ENCODE assay signal across 8 cellular contexts in the genomic region with DNA sequence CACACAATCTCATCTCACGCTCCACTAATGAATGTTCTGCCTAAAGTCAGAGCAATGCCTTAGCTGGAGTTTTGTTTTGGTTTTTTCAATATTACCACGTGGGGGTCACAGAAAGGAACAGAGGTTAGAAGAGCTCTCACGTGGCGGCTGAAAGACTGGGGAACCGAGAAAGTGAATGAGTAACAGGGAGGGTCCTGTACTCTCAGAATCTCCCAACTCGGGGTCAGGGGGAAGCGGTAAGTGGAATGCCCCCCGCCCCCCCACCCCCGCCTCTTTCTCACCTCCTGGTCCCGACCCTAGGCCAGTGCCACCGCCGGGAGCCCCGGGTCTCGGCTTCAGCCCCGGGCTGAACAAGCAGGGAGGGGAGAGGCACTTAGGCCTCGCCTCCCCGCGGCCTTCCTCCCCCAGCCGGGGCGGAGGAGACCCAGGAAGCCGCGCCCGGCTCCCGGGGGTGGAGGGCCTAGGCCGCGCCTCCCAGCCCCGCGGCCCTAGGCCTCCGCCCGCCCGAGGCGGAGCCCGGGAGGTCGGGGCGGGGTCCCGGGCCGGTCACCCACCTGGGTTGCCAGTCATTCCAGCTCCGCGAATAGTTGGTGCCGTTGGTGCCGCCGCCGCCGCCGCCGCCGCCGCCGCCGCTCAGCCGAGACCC.
DNase-seq lines count a peak whose midpoint lies in the region; ATAC-seq and TF ChIP-seq lines count a peak whose summit lies in the region.
"Not testable (repeated sequence)": the region's sequence is repeated elsewhere in the genome, so short reads cannot be mapped to it uniquely, and the experiment has no call there.

No MANE protein-coding gene starts in this region.

- H3K27ac ChIP-seq in body of pancreas (peak overlapping the region; percentile 95 to 100 (median 99)), psoas muscle (peak overlapping the region; percentile 92), tibial artery (peak overlapping the region; percentile 95 to 98)
- H3K27ac ChIP-seq in iPS DF 6.9 (ENCODE audit: low read length): not testable (repeated sequence)

- not testable (repeated sequence) for H3K9me3 ChIP-seq in body of pancreas; iPS DF 6.9 (ENCODE audit: control insufficient read depth, insufficient read depth, low read length); psoas muscle; tibial artery

- not testable (repeated sequence) for H3K36me3 ChIP-seq in body of pancreas (replicated peaks in 1 of 2; ENCODE audit: insufficient read depth in 1 of 2, low read depth in 2 of 2); iPS DF 6.9 (ENCODE audit: control insufficient read depth, insufficient read depth, low read length); psoas muscle (ENCODE audit: insufficient read depth in 1 of 2, low read depth in 1 of 2); tibial artery

- DNase-seq in NCI-H1092 (lab: John Stamatoyannopoulos, UW): peak; percentile 18
- DNase-seq in body of pancreas: peak; percentile 66 to 75 (median 71)
- DNase-seq in iPS DF 6.9 (ENCODE audit: low read depth, low spot score): not testable (repeated sequence)
- DNase-seq in psoas muscle: peak; percentile 72 to 81
- peak; percentile 37 to 83 for DNase-seq in tibial artery

- TF ChIP-seq POLR2A in body of pancreas (IDR thresholded peaks at IDR 0.05): not testable (repeated sequence)

- TF ChIP-seq CTCF in body of pancreas (IDR thresholded peaks at IDR 0.05); psoas muscle (IDR thresholded peaks at IDR 0.05); tibial artery (IDR thresholded peaks at IDR 0.05): not testable (repeated sequence)

- intact Hi-C loops in body of pancreas (cut with DNase I); psoas muscle (cut with DNase I): not testable (repeated sequence)
- intact Hi-C loops in tibial artery (cut with DNase I; ENCODE audit: low total_unique reads): loop anchor here (10.0 kb wide), 1 partner anchor 53 kb away; no protein-coding TSS in a partner anchor

- 0% methylated on average over 13 to 22 of the region's 51 CpGs for WGBS in body of pancreas, 2 donors
- WGBS in iPS DF 6.9 (ENCODE audit: insufficient coverage, insufficient read length): no CpG with 5 or more reads among the region's 51 CpGs
- 0% methylated on average over 18 to 41 of the region's 51 CpGs for WGBS in psoas muscle, 3 donors

- H3K4me3 ChIP-seq in body of pancreas (peak overlapping the region; percentile 78 to 90), iPS DF 6.9 (ENCODE audit: low read length) (peak overlapping the region; percentile 81; the same call in 1 of the 2 replicates), psoas muscle (peak overlapping the region; percentile 75), tibial artery (peak overlapping the region; percentile 90)

- H3K4me1 ChIP-seq in body of pancreas; iPS DF 6.9 (ENCODE audit: control insufficient read depth, insufficient read depth, low read length); psoas muscle: not testable (repeated sequence)
- H3K4me1 ChIP-seq in tibial artery: peaks cover 0 to 24% (median 2%) of the 10 kb centered on the region in 4 donors

- ATAC-seq in GM18520 (IDR thresholded peaks at IDR 0.05; ENCODE audit: unreplicated experiment) (peak; percentile 29), HG02870 (IDR thresholded peaks at IDR 0.05; ENCODE audit: unreplicated experiment) (peak; percentile 40), body of pancreas (peak; percentile 74), psoas muscle (peak; percentile 49 to 79 (median 66))
- peak; percentile 68 to 73 for ATAC-seq in activated CD4-positive, CD25-positive, alpha-beta regulatory T cell treated with anti-CD3 and anti-CD28 coated beads, Interleukin-2, amount 50 U/mL, for 24 hours

- H3K27me3 ChIP-seq in body of pancreas; iPS DF 6.9 (ENCODE audit: control insufficient read depth, insufficient read depth, low read length); psoas muscle (ENCODE audit: insufficient read depth in 3 of 3, low read length in 2 of 3); tibial artery: not testable (repeated sequence)
